ENCODE assay signal across 1 cellular context in genomic region chr19:49664171-49665070, GRCh38.
TF ChIP-seq lines count a peak whose summit lies in the region.

No MANE protein-coding gene starts in this region.

TF ChIP-seq in HepG2, 621 proteins besides CTCF, POLR2A, EP300 and RAD21 (continued from another document and continues in another):
- TF ChIP-seq FOXO1 (CRISPR knock-in tag; IDR thresholded peaks at IDR 0.05) = no peak; the same call in 1 of the 2 replicates
- TF ChIP-seq NPAS2 (CRISPR knock-in tag; IDR thresholded peaks at IDR 0.05; ENCODE audit: borderline replicate concordance) = no peak
- peak; percentile 44; the same call in 1 of the 2 replicates for TF ChIP-seq HDAC2 (CRISPR knock-in tag; IDR thresholded peaks at IDR 0.05)
- no peak for TF ChIP-seq ZNF563 (CRISPR knock-in tag; IDR thresholded peaks at IDR 0.05)
- TF ChIP-seq ZBTB14 (CRISPR knock-in tag; IDR thresholded peaks at IDR 0.05) = no peak
- TF ChIP-seq ASH2L (IDR thresholded peaks at IDR 0.05; ENCODE audit: insufficient read length, low read depth, low read length) = peak; percentile 16
- 0 out of 2 replicates have a peak, but pooled peaks have one; percentile 38 for TF ChIP-seq MXD4 (CRISPR knock-in tag; IDR thresholded peaks at IDR 0.05)
- TF ChIP-seq ZNF333 (CRISPR knock-in tag; IDR thresholded peaks at IDR 0.05; ENCODE audit: borderline replicate concordance) = no peak
- TF ChIP-seq NR3C1 (CRISPR knock-in tag; IDR thresholded peaks at IDR 0.05) = no peak
- 0 out of 2 replicates have a peak, but pooled peaks have one; percentile 11 for TF ChIP-seq KLF15 (CRISPR knock-in tag; IDR thresholded peaks at IDR 0.05; ENCODE audit: borderline replicate concordance)
- TF ChIP-seq, protein P1, sequence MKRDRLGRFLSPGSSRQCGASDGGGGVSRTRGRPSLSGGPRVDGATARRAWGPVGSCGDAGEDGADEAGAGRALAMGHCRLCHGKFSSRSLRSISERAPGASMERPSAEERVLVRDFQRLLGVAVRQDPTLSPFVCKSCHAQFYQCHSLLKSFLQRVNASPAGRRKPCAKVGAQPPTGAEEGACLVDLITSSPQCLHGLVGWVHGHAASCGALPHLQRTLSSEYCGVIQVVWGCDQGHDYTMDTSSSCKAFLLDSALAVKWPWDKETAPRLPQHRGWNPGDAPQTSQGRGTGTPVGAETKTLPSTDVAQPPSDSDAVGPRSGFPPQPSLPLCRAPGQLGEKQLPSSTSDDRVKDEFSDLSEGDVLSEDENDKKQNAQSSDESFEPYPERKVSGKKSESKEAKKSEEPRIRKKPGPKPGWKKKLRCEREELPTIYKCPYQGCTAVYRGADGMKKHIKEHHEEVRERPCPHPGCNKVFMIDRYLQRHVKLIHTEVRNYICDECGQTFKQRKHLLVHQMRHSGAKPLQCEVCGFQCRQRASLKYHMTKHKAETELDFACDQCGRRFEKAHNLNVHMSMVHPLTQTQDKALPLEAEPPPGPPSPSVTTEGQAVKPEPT (CRISPR knock-in tag; IDR thresholded peaks at IDR 0.05; ENCODE audit: low read depth) = no peak
- no peak for TF ChIP-seq SRSF9 (IDR thresholded peaks at IDR 0.05; ENCODE audit: borderline replicate concordance, insufficient read depth, low read depth, low read length, poor library complexity, severe bottlenecking)
- TF ChIP-seq SRSF1 (optimal IDR thresholded peaks at IDR 0.05; ENCODE audit: low read depth, low read length) = no peak
- TF ChIP-seq ZNF7 (CRISPR knock-in tag; IDR thresholded peaks at IDR 0.05) = no peak
- TF ChIP-seq, protein P2, sequence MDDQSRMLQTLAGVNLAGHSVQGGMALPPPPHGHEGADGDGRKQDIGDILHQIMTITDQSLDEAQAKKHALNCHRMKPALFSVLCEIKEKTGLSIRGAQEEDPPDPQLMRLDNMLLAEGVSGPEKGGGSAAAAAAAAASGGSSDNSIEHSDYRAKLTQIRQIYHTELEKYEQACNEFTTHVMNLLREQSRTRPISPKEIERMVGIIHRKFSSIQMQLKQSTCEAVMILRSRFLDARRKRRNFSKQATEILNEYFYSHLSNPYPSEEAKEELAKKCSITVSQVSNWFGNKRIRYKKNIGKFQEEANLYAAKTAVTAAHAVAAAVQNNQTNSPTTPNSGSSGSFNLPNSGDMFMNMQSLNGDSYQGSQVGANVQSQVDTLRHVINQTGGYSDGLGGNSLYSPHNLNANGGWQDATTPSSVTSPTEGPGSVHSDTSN (CRISPR knock-in tag; IDR thresholded peaks at IDR 0.05; ENCODE audit: borderline replicate concordance) = no peak
- TF ChIP-seq, protein P3, sequence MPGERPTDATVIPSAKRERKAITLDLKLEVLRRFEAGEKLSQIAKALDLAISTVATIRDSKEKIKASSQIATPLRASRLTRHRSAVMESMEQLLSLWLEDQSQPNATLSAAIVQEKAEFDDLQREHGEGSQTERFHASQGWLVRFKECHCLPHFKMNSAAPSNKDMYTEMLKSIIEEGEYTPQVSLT (CRISPR knock-in tag; IDR thresholded peaks at IDR 0.05; ENCODE audit: borderline replicate concordance, low read depth) = no peak; the same call in 1 of the 2 replicates
- TF ChIP-seq ZNF572 (CRISPR knock-in tag; IDR thresholded peaks at IDR 0.05) = no peak
- TF ChIP-seq, protein P4, sequence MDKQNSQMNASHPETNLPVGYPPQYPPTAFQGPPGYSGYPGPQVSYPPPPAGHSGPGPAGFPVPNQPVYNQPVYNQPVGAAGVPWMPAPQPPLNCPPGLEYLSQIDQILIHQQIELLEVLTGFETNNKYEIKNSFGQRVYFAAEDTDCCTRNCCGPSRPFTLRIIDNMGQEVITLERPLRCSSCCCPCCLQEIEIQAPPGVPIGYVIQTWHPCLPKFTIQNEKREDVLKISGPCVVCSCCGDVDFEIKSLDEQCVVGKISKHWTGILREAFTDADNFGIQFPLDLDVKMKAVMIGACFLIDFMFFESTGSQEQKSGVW (CRISPR knock-in tag; IDR thresholded peaks at IDR 0.05; ENCODE audit: borderline replicate concordance) = no peak
- no peak for TF ChIP-seq PAX8 (CRISPR knock-in tag; IDR thresholded peaks at IDR 0.05; ENCODE audit: borderline replicate concordance)
- TF ChIP-seq, protein P5, sequence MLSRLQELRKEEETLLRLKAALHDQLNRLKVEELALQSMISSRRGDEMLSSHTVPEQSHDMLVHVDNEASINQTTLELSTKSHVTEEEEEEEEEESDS (CRISPR knock-in tag; IDR thresholded peaks at IDR 0.05; ENCODE audit: borderline replicate concordance) = no peak
- no peak for TF ChIP-seq ZNF839 (CRISPR knock-in tag; IDR thresholded peaks at IDR 0.05; ENCODE audit: borderline replicate concordance)
- TF ChIP-seq RCOR2 (CRISPR knock-in tag; IDR thresholded peaks at IDR 0.05) = no peak
- TF ChIP-seq ZNF557 (CRISPR knock-in tag; IDR thresholded peaks at IDR 0.05) = no peak
- TF ChIP-seq XBP1 (CRISPR knock-in tag; IDR thresholded peaks at IDR 0.05) = no peak
- TF ChIP-seq SAFB2 (CRISPR knock-in tag; IDR thresholded peaks at IDR 0.05; ENCODE audit: borderline replicate concordance, low read depth) = no peak
- TF ChIP-seq EZH2 (conservative IDR thresholded peaks at IDR 0.05; ENCODE audit: low read depth, low read length) = no peak
- no peak for TF ChIP-seq ZNF34 (CRISPR knock-in tag; IDR thresholded peaks at IDR 0.05; ENCODE audit: borderline replicate concordance)
- TF ChIP-seq, protein P6, sequence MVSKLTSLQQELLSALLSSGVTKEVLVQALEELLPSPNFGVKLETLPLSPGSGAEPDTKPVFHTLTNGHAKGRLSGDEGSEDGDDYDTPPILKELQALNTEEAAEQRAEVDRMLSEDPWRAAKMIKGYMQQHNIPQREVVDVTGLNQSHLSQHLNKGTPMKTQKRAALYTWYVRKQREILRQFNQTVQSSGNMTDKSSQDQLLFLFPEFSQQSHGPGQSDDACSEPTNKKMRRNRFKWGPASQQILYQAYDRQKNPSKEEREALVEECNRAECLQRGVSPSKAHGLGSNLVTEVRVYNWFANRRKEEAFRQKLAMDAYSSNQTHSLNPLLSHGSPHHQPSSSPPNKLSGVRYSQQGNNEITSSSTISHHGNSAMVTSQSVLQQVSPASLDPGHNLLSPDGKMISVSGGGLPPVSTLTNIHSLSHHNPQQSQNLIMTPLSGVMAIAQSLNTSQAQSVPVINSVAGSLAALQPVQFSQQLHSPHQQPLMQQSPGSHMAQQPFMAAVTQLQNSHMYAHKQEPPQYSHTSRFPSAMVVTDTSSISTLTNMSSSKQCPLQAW (CRISPR knock-in tag; IDR thresholded peaks at IDR 0.05) = no peak; the same call in 1 of the 2 replicates
- TF ChIP-seq, protein P7, sequence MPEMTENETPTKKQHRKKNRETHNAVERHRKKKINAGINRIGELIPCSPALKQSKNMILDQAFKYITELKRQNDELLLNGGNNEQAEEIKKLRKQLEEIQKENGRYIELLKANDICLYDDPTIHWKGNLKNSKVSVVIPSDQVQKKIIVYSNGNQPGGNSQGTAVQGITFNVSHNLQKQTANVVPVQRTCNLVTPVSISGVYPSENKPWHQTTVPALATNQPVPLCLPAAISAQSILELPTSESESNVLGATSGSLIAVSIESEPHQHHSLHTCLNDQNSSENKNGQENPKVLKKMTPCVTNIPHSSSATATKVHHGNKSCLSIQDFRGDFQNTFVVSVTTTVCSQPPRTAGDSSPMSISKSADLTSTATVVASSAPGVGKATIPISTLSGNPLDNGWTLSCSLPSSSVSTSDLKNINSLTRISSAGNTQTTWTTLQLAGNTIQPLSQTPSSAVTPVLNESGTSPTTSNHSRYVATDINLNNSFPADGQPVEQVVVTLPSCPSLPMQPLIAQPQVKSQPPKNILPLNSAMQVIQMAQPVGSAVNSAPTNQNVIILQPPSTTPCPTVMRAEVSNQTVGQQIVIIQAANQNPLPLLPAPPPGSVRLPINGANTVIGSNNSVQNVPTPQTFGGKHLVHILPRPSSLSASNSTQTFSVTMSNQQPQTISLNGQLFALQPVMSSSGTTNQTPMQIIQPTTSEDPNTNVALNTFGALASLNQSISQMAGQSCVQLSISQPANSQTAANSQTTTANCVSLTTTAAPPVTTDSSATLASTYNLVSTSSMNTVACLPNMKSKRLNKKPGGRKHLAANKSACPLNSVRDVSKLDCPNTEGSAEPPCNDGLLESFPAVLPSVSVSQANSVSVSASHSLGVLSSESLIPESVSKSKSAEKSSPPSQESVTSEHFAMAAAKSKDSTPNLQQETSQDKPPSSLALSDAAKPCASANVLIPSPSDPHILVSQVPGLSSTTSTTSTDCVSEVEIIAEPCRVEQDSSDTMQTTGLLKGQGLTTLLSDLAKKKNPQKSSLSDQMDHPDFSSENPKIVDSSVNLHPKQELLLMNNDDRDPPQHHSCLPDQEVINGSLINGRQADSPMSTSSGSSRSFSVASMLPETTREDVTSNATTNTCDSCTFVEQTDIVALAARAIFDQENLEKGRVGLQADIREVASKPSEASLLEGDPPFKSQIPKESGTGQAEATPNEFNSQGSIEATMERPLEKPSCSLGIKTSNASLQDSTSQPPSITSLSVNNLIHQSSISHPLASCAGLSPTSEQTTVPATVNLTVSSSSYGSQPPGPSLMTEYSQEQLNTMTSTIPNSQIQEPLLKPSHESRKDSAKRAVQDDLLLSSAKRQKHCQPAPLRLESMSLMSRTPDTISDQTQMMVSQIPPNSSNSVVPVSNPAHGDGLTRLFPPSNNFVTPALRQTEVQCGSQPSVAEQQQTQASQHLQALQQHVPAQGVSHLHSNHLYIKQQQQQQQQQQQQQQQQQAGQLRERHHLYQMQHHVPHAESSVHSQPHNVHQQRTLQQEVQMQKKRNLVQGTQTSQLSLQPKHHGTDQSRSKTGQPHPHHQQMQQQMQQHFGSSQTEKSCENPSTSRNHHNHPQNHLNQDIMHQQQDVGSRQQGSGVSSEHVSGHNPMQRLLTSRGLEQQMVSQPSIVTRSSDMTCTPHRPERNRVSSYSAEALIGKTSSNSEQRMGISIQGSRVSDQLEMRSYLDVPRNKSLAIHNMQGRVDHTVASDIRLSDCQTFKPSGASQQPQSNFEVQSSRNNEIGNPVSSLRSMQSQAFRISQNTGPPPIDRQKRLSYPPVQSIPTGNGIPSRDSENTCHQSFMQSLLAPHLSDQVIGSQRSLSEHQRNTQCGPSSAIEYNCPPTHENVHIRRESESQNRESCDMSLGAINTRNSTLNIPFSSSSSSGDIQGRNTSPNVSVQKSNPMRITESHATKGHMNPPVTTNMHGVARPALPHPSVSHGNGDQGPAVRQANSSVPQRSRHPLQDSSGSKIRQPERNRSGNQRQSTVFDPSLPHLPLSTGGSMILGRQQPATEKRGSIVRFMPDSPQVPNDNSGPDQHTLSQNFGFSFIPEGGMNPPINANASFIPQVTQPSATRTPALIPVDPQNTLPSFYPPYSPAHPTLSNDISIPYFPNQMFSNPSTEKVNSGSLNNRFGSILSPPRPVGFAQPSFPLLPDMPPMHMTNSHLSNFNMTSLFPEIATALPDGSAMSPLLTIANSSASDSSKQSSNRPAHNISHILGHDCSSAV (CRISPR knock-in tag; IDR thresholded peaks at IDR 0.05; ENCODE audit: borderline replicate concordance) = no peak
- TF ChIP-seq, protein P8, sequence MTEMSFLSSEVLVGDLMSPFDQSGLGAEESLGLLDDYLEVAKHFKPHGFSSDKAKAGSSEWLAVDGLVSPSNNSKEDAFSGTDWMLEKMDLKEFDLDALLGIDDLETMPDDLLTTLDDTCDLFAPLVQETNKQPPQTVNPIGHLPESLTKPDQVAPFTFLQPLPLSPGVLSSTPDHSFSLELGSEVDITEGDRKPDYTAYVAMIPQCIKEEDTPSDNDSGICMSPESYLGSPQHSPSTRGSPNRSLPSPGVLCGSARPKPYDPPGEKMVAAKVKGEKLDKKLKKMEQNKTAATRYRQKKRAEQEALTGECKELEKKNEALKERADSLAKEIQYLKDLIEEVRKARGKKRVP (CRISPR knock-in tag; IDR thresholded peaks at IDR 0.05) = peak in 1 of 2 experiments; percentile 12; a peak in 1 of 4 replicates
- TF ChIP-seq, protein P9, sequence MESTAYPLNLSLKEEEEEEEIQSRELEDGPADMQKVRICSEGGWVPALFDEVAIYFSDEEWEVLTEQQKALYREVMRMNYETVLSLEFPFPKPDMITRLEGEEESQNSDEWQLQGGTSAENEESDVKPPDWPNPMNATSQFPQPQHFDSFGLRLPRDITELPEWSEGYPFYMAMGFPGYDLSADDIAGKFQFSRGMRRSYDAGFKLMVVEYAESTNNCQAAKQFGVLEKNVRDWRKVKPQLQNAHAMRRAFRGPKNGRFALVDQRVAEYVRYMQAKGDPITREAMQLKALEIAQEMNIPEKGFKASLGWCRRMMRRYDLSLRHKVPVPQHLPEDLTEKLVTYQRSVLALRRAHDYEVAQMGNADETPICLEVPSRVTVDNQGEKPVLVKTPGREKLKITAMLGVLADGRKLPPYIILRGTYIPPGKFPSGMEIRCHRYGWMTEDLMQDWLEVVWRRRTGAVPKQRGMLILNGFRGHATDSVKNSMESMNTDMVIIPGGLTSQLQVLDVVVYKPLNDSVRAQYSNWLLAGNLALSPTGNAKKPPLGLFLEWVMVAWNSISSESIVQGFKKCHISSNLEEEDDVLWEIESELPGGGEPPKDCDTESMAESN (CRISPR knock-in tag; conservative IDR thresholded peaks at IDR 0.05) = peak; percentile 76; the same call in 1 of the 2 replicates
- no peak for TF ChIP-seq CEBPZ (IDR thresholded peaks at IDR 0.05; ENCODE audit: low read length)
